ENCODE assay signal across 8 cellular contexts in the genomic region with DNA sequence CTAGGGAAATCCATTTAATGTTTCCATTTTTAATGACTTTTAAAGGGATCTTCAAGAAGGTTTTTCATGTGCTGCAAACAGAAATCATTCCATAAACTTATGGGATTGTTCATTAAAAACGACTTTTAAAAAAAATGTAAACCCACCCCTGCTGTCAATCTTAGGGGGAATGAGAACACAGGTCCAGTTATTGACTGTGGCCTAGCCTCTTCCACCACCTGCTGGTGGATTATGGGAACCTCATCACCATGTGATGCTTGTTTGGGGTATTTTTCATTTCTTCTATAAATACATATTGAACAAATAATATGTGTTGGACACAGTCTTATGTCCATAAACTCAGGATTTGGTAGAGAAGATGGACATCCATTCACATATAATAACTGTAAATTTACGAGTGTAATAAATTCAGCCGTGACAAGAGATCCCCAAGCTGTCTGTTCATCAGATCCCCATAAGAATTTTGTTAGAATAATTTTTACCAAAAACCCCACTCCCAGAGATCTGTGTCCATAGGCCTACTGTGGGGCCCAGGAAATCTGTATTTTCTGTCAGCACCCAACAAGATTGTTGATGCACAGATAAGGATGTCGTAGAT. TPM values are rescaled to one million over a fixed set of nuclear protein-coding genes. Genes with fewer than 3 reads are reported as not detected.
DNase-seq lines count a peak whose midpoint lies in the region; ATAC-seq, FAIRE-seq and TF ChIP-seq lines count a peak whose summit lies in the region.

No MANE protein-coding gene starts in this region.

- no peaks in the 10 kb centered on the region for H3K36me3 ChIP-seq in CD4-positive, CD25-positive, alpha-beta regulatory T cell (ENCODE audit: control insufficient read depth, insufficient read depth, low read length)
- H3K36me3 ChIP-seq in H7 (replicated peaks; ENCODE audit: control insufficient read depth, insufficient read depth, low read length) (no peaks in the 10 kb centered on the region), astrocyte (ENCODE audit: insufficient read depth, low read length) (no peaks in the 10 kb centered on the region)

- ATAC-seq in CD4-positive, CD25-positive, alpha-beta regulatory T cell (ENCODE audit: low read depth in 2 of 2) = no peak
- no peak for ATAC-seq in GM21528 (IDR thresholded peaks at IDR 0.05; ENCODE audit: low FRiP score, unreplicated experiment)

- no peaks in the 10 kb centered on the region for H3K79me2 ChIP-seq in astrocyte (ENCODE audit: insufficient read depth, low read length)

- no peaks in the 10 kb centered on the region for H3K36me3 Mint-ChIP-seq in CD4-positive, CD25-positive, alpha-beta regulatory T cell
- no peaks in the 10 kb centered on the region for H3K36me3 Mint-ChIP-seq in astrocyte (ENCODE audit: low read depth, unreplicated experiment)

- H3K9me3 Mint-ChIP-seq in CD4-positive, CD25-positive, alpha-beta regulatory T cell = peaks cover 0 to 2% (median 0%) of the 10 kb centered on the region in 7 donors
- H3K9me3 Mint-ChIP-seq in astrocyte (ENCODE audit: unreplicated experiment) = no peaks in the 10 kb centered on the region

- H3K4me3 Mint-ChIP-seq in CD4-positive, CD25-positive, alpha-beta regulatory T cell = no peak overlapping the region
- no peak overlapping the region for H3K4me3 Mint-ChIP-seq in astrocyte (ENCODE audit: unreplicated experiment)

- no peak overlapping the region for H3K27ac ChIP-seq in CD4-positive, CD25-positive, alpha-beta regulatory T cell (ENCODE audit: insufficient read depth, low read length, poor library complexity, severe bottlenecking)
- H3K27ac ChIP-seq in astrocyte (ENCODE audit: low read depth, low read length) = no peak overlapping the region

- no peaks in the 10 kb centered on the region for H3K27me3 Mint-ChIP-seq in CD4-positive, CD25-positive, alpha-beta regulatory T cell
- H3K27me3 Mint-ChIP-seq in astrocyte (ENCODE audit: low read depth, unreplicated experiment) = peaks cover 16% of the 10 kb centered on the region

- peak in 2 of 3 donors; percentile 2 to 24 for DNase-seq in CD4-positive, CD25-positive, alpha-beta regulatory T cell
- DNase-seq in H7 (peak; percentile 77), NCI-H82 (lab: John Stamatoyannopoulos, UW) (peak; percentile 78), astrocyte (ENCODE audit: low read depth) (no peak), hippocampal formation (lab: John Stamatoyannopoulos, UW) (peak; percentile 8 to 24), smooth muscle cell of the brain vasculature (ENCODE audit: low read depth, low spot score) (peak; percentile 26), OCI-M2 (lab: John Stamatoyannopoulos, UW; ENCODE audit: unreplicated experiment) (no peak)

- peak; percentile 86 for TF ChIP-seq CTCF in astrocyte (IDR thresholded peaks at IDR 0.05; ENCODE audit: insufficient read depth, low read depth, low read length)

- H3K9ac ChIP-seq in astrocyte (ENCODE audit: low read length) = no peak overlapping the region

- no peaks in the 10 kb centered on the region for H4K20me1 ChIP-seq in astrocyte (ENCODE audit: insufficient read depth, low read length)

- no peak overlapping the region for H3K4me2 ChIP-seq in astrocyte (ENCODE audit: low read length)

- no peaks in the 10 kb centered on the region for H3K9me3 ChIP-seq in CD4-positive, CD25-positive, alpha-beta regulatory T cell (ENCODE audit: control insufficient read depth in 2 of 2, low read length in 2 of 2)
- no peaks in the 10 kb centered on the region for H3K9me3 ChIP-seq in astrocyte (ENCODE audit: insufficient read depth, low read depth, low read length)

- H3K4me1 Mint-ChIP-seq in CD4-positive, CD25-positive, alpha-beta regulatory T cell = no peaks in the 10 kb centered on the region
- H3K4me1 Mint-ChIP-seq in astrocyte (ENCODE audit: low read depth, unreplicated experiment) = no peaks in the 10 kb centered on the region

- H2AFZ ChIP-seq in astrocyte (ENCODE audit: low read depth, low read length) = no peak overlapping the region

- no peak overlapping the region for H3K4me3 ChIP-seq in CD4-positive, CD25-positive, alpha-beta regulatory T cell (ENCODE audit: low read depth, low read length)
- H3K4me3 ChIP-seq in H7 (ENCODE audit: insufficient read depth, low read depth, low read length) (no peak overlapping the region), astrocyte (ENCODE audit: insufficient read depth, low read depth, low read length) (no peak overlapping the region)

- FAIRE-seq in astrocyte (lab: Jason Lieb, UNC) = no peak

- no peaks in the 10 kb centered on the region for H3K27me3 ChIP-seq in CD4-positive, CD25-positive, alpha-beta regulatory T cell (ENCODE audit: control insufficient read depth, insufficient read depth, low read length)
- H3K27me3 ChIP-seq in H7 (ENCODE audit: control insufficient read depth, insufficient read depth, low read length) (no peaks in the 10 kb centered on the region), astrocyte (ENCODE audit: insufficient read depth, low read length) (no peaks in the 10 kb centered on the region)

- no peak overlapping the region for H3K27ac Mint-ChIP-seq in CD4-positive, CD25-positive, alpha-beta regulatory T cell
- H3K27ac Mint-ChIP-seq in astrocyte (ENCODE audit: unreplicated experiment) = no peak overlapping the region

- H3K4me1 ChIP-seq in CD4-positive, CD25-positive, alpha-beta regulatory T cell (ENCODE audit: control insufficient read depth, insufficient read depth, low read length, poor library complexity, severe bottlenecking) = no peaks in the 10 kb centered on the region
- no peaks in the 10 kb centered on the region for H3K4me1 ChIP-seq in astrocyte (ENCODE audit: insufficient read depth, low read length)

RNA-seq across cellular contexts. Expression of a gene that starts 42.0 kb away (rescaled TPM):
- not detected for total RNA-seq in CD4-positive, CD25-positive, alpha-beta regulatory T cell
- not detected for polyA plus RNA-seq in CD4-positive, CD25-positive, alpha-beta regulatory T cell
- total RNA-seq in H7 (2014; rRNA removed; shearing (Covaris generic)) = 1.0 and 1.7 TPM in 2 replicates
- total RNA-seq in astrocyte = 0.11 TPM in 1 of 2 replicates, not detected in the other

Comparison
In these comparisons a context has a peak if more than half of its experiments do, and no peak if none do; other contexts are left out.
1. DNase-seq: peak in CD4-positive, CD25-positive, alpha-beta regulatory T cell (2 of 3), H7 (single experiment), NCI-H82 (single experiment), hippocampal formation (2 of 2) and smooth muscle cell of the brain vasculature (single experiment); none in astrocyte (single experiment) and OCI-M2 (single experiment).